ENCODE assay signal across 14 cellular contexts in the genomic region with DNA sequence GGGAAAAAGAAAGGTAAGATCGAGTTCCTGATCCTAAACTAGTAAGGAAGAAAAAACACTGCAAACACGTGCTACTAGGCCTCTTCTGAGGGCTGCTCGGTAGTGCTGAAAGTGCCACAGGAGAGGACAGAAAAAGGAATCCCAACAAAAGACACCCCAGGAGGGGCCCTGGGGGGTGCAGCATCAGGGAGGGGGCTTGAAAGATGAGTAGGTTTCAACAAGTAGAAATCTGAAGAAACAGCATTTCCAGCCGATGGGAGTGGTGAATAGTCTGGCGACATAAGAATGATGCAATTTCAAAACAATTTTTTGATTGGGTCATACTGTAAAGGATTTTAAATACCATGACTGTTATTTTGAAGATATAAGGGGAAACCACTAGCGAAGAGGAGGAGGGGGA.
DNase-seq lines count a peak whose midpoint lies in the region; ATAC-seq and TF ChIP-seq lines count a peak whose summit lies in the region.
"Had no signal": no experiment of that assay in that cellular context is flagged by ENCODE, and none has a peak within 500 bp of the region (broad histone marks: within the 10 kb centered on the region; RNA-seq: fewer than 3 reads in every experiment).

No MANE protein-coding gene starts in this region.

- 0 out of 2 replicates have a peak overlapping the region, but pooled peaks have one; percentile 7 for H3K4ac ChIP-seq in IMR-90 (ENCODE audit: low read depth, low read length)

- H3K9me1 ChIP-seq in IMR-90 (ENCODE audit: insufficient read depth, low read length) = peaks cover 10% of the 10 kb centered on the region; the same call in 1 of the 2 replicates

- TF ChIP-seq POLR2A in IMR-90 (IDR thresholded peaks at IDR 0.05; ENCODE audit: low read depth, low read length) = no peak

- no peak overlapping the region for H2BK5ac ChIP-seq in IMR-90 (ENCODE audit: low read depth, low read length, poor library complexity, severe bottlenecking)

- peak; percentile 34 for DNase-seq in IMR-90
- peak; percentile 74 for DNase-seq in astrocyte of the spinal cord (ENCODE audit: low read depth, low spot score)
- no peak for DNase-seq in NCI-H1092 (lab: John Stamatoyannopoulos, UW)
- DNase-seq in HAP-1 (ENCODE audit: low spot score in 2 of 2) = no peak
- DNase-seq in caudate nucleus (lab: John Stamatoyannopoulos, UW) = no peak
- DNase-seq: DMS79 treated with DMSO at 0.1 percent for 48 hours; hippocampal formation; naive thymus-derived CD8-positive, alpha-beta T cell; stimulated activated CD4-positive, alpha-beta T cell treated with anti-CD3 and anti-CD28 coated beads, Interleukin-2, amount 100 ng/mL, for 48 hours had no signal

- no peak overlapping the region for H4K5ac ChIP-seq in IMR-90 (ENCODE audit: low read depth, low read length)

- H3K9me3 ChIP-seq in IMR-90 (ENCODE audit: control insufficient read depth, insufficient read depth, low read length) (no peaks in the 10 kb centered on the region), iPS-18a (ENCODE audit: control insufficient read depth, low read depth, low read length) (no peaks in the 10 kb centered on the region), HAP-1 (no peaks in the 10 kb centered on the region)
- H3K9me3 ChIP-seq: tibial nerve had no signal

- H3K14ac ChIP-seq in IMR-90 (replicated peaks; ENCODE audit: low read depth, low read length) = no peak overlapping the region

- H3K9ac ChIP-seq in IMR-90 (ENCODE audit: low read depth, low read length) (no peak overlapping the region), iPS-18a (ENCODE audit: low read length) (peak overlapping the region; percentile 54)

- no peak overlapping the region for H3K4me2 ChIP-seq in IMR-90 (ENCODE audit: low read depth, low read length)

- no peak overlapping the region for H2BK20ac ChIP-seq in IMR-90 (ENCODE audit: low read depth, low read length)

- ATAC-seq in IMR-90 (ENCODE audit: low read depth) (peak; percentile 65), GM19351 (IDR thresholded peaks at IDR 0.05; ENCODE audit: unreplicated experiment) (no peak)
- ATAC-seq: naive thymus-derived CD8-positive, alpha-beta T cell; WTC11 had no signal

- in situ Hi-C loops in IMR-90 (cut with MboI; ENCODE audit: low sequenced_read_pairs) (no loop called here), astrocyte of the spinal cord (cut with HindIII; ENCODE audit: low sequenced_read_pairs) (no loop called here), HAP-1 (cut with MboI; ENCODE audit: low sequenced_read_pairs) (no loop called here)

- H4K91ac ChIP-seq in IMR-90 (ENCODE audit: insufficient read depth, low read depth, low read length) = peak overlapping the region; percentile 31; the same call in 1 of the 2 replicates

- H2BK120ac ChIP-seq in IMR-90 (ENCODE audit: low read depth, low read length) = no peak overlapping the region; the same call in 1 of the 2 replicates

- no peak overlapping the region for H2AK9ac ChIP-seq in IMR-90 (replicated peaks; ENCODE audit: low read depth, low read length, poor library complexity)

- no peak overlapping the region for H3K56ac ChIP-seq in IMR-90 (ENCODE audit: extremely low read depth, insufficient read depth, low read length)

- H2AK5ac ChIP-seq in IMR-90 (ENCODE audit: low read depth, low read length) = no peak overlapping the region

- H3K4me1 ChIP-seq in IMR-90 (ENCODE audit: control insufficient read depth, insufficient read depth, low read length) (no peaks in the 10 kb centered on the region), iPS-18a (ENCODE audit: control insufficient read depth, low read depth, low read length) (peaks cover 13% of the 10 kb centered on the region), HAP-1 (no peaks in the 10 kb centered on the region)
- H3K4me1 ChIP-seq: tibial nerve had no signal

- H3K27me3 ChIP-seq in IMR-90 (ENCODE audit: control insufficient read depth, insufficient read depth, low read length) (no peaks in the 10 kb centered on the region), iPS-18a (ENCODE audit: control insufficient read depth, insufficient read depth, low read length) (no peaks in the 10 kb centered on the region), HAP-1 (ENCODE audit: low read depth) (no peaks in the 10 kb centered on the region)
- H3K27me3 ChIP-seq: tibial nerve had no signal

- dilution Hi-C loops in IMR-90 (cut with HindIII; ENCODE audit: low sequenced_read_pairs, unreplicated experiment) = no loop called here

- intact Hi-C loops in IMR-90 (cut with micrococcal nuclease) = no loop called here

- no peak overlapping the region for H3K23ac ChIP-seq in IMR-90 (ENCODE audit: low read depth, low read length)

- no peak for TF ChIP-seq CTCF in C4-2B (conservative IDR thresholded peaks at IDR 0.05)
- TF ChIP-seq CTCF in IMR-90 (conservative IDR thresholded peaks at IDR 0.05; ENCODE audit: low read depth, low read length) = no peak
- TF ChIP-seq CTCF in astrocyte of the spinal cord (IDR thresholded peaks at IDR 0.05; ENCODE audit: low read depth, low read length) = no peak

- no peak overlapping the region for H2BK15ac ChIP-seq in IMR-90 (ENCODE audit: low read depth, low read length)

- no peak for TF ChIP-seq RAD21 in IMR-90 (IDR thresholded peaks at IDR 0.05; ENCODE audit: low read length)

- peaks cover 16% of the 10 kb centered on the region for H3K36me3 ChIP-seq in IMR-90 (ENCODE audit: control insufficient read depth, insufficient read depth, low read length)
- H3K36me3 ChIP-seq in iPS-18a (ENCODE audit: control insufficient read depth, low read depth, low read length) = peaks cover 20% of the 10 kb centered on the region
- H3K36me3 ChIP-seq in HAP-1 (replicated peaks) = peaks cover 25% of the 10 kb centered on the region

- H3K4me3 ChIP-seq in IMR-90 (ENCODE audit: insufficient read depth, low read depth, low read length) (no peak overlapping the region), astrocyte of the spinal cord (ENCODE audit: low read depth, low read length) (no peak overlapping the region), iPS-18a (ENCODE audit: low read length) (no peak overlapping the region), HAP-1 (no peak overlapping the region)
- H3K4me3 ChIP-seq: tibial nerve had no signal

- no peak overlapping the region for H2AFZ ChIP-seq in IMR-90 (replicated peaks; ENCODE audit: low read length, poor library complexity)

- POLR2A ChIA-PET in IMR-90 (lab: Charles Lee; ENCODE audit: unreplicated experiment) = no interaction called here

- no peak overlapping the region for H3K18ac ChIP-seq in IMR-90 (ENCODE audit: low read depth, low read length)

- CTCF ChIA-PET in IMR-90 (lab: Yijun Ruan, JAX) = no interaction called here

- 90% methylated on average over 2 of the region's 6 CpGs; no CpG with 5 or more reads in 1 of the 2 experiments for WGBS in IMR-90 (ENCODE audit: extremely low coverage in 2 of 2, insufficient read length in 1 of 2), 2 experiments

- 0 out of 4 replicates have a peak overlapping the region, but pooled peaks of 1 of the 2 experiments have one; percentile 4 for H4K8ac ChIP-seq in IMR-90 (ENCODE audit: low read depth in 2 of 2, low read length in 2 of 2)

- BruUV-seq in IMR-90 (replicated peaks; lab: Mats Ljungman, UMichigan) = no TSS peak

- H3K79me1 ChIP-seq in IMR-90 (ENCODE audit: low read depth in 1 of 2, low read length in 2 of 2) = peaks cover 6% of the 10 kb centered on the region in 2 experiments; a peak in 2 of 4 replicates

- H4K20me1 ChIP-seq in IMR-90 (ENCODE audit: insufficient read depth, low read length) = no peaks in the 10 kb centered on the region

- H3K27ac ChIP-seq in C4-2B (peak overlapping the region; percentile 85), IMR-90 (ENCODE audit: insufficient read depth, low read length) (no peak overlapping the region), iPS-18a (ENCODE audit: low read length) (peak overlapping the region; percentile 38), caudate nucleus (ENCODE audit: low read depth, low read length) (no peak overlapping the region)
- H3K27ac ChIP-seq: tibial nerve had no signal

TF ChIP-seq in IMR-90, 13 proteins besides CTCF, POLR2A, EP300 and RAD21:
- peak; percentile 73 for TF ChIP-seq CEBPB (IDR thresholded peaks at IDR 0.05; ENCODE audit: low read depth, low read length)
- TF ChIP-seq SMC3 (IDR thresholded peaks at IDR 0.05; ENCODE audit: low read depth, low read length) = no peak
TF ChIP-seq in IMR-90: peak in this region for 1.

Comparison
In these comparisons a context has a peak if more than half of its experiments do, and no peak if none do; other contexts are left out.
1. H3K27ac ChIP-seq: peak in C4-2B (single experiment) and iPS-18a (single experiment); none in IMR-90 (single experiment) and caudate nucleus (single experiment).
2. DNase-seq: peak in IMR-90 (single experiment) and astrocyte of the spinal cord (single experiment); none in NCI-H1092 (single experiment), HAP-1 (0 of 2) and caudate nucleus (0 of 61).